7 cellular contexts compared by ENCODE assay signal in genomic region chr9:35791321-35791921, GRCh38. TPM values are rescaled to one million over a fixed set of nuclear protein-coding genes. Genes with fewer than 3 reads are reported as not detected.
DNase-seq lines count a peak whose midpoint lies in the region; ATAC-seq and TF ChIP-seq lines count a peak whose summit lies in the region.

NPR2 (plus strand) TSS chr9:35791591; CDS start chr9:35792409, 818 bp downstream.

- ATAC-seq in lower lobe of right lung (peak; percentile 48 to 56), GM18907 (IDR thresholded peaks at IDR 0.05; ENCODE audit: unreplicated experiment) (no peak)

- 2% methylated on average over 54 to 62 of the region's 62 CpGs for WGBS in ectodermal cell, 2 experiments
- 3 to 4% methylated on average over 5 to 57 of the region's 62 CpGs for WGBS in testis, 2 donors

- peak within 1 kb of the TSS; percentile 69 for H3K4me3 ChIP-seq in NT2/D1 (ENCODE audit: insufficient read length, low read depth)
- peak within 1 kb of the TSS; percentile 39 for H3K4me3 ChIP-seq in ectodermal cell (ENCODE audit: insufficient read depth, low read depth, low read length)
- peak within 1 kb of the TSS; percentile 58 for H3K4me3 ChIP-seq in lower lobe of right lung
- H3K4me3 ChIP-seq in testis: peak within 1 kb of the TSS; percentile 55 to 63
- no peak within 1 kb of the TSS for H3K4me3 ChIP-seq in SJCRH30

- peaks cover 4% of the 10 kb centered on the region for H3K4me1 ChIP-seq in NT2/D1 (ENCODE audit: insufficient read depth, insufficient read length)
- peaks cover 3% of the 10 kb centered on the region for H3K4me1 ChIP-seq in ectodermal cell (ENCODE audit: control insufficient read depth, insufficient read depth, low read length)
- H3K4me1 ChIP-seq in lower lobe of right lung: peaks cover 39% of the 10 kb centered on the region
- H3K4me1 ChIP-seq in testis: peaks cover 26% of the 10 kb centered on the region
- peaks cover 4% of the 10 kb centered on the region; the same call in 1 of the 2 replicates for H3K4me1 ChIP-seq in SJCRH30

- H3K9me3 ChIP-seq in NT2/D1 (ENCODE audit: insufficient read depth, low read length): no peaks in the 10 kb centered on the region
- no peaks in the 10 kb centered on the region for H3K9me3 ChIP-seq in ectodermal cell (ENCODE audit: control insufficient read depth, low read length)
- no peaks in the 10 kb centered on the region for H3K9me3 ChIP-seq in lower lobe of right lung
- no peaks in the 10 kb centered on the region for H3K9me3 ChIP-seq in testis
- H3K9me3 ChIP-seq in SJCRH30 (replicated peaks): no peaks in the 10 kb centered on the region

- H3K9ac ChIP-seq in NT2/D1 (ENCODE audit: insufficient read length, low read depth): peak within 1 kb of the TSS; percentile 80

- no peak for TF ChIP-seq POLR2A in testis (IDR thresholded peaks at IDR 0.05)

- TF ChIP-seq CTCF in lower lobe of right lung (IDR thresholded peaks at IDR 0.05): no peak
- no peak for TF ChIP-seq CTCF in testis (IDR thresholded peaks at IDR 0.05)

- peaks cover 9% of the 10 kb centered on the region for H3K27me3 ChIP-seq in NT2/D1 (ENCODE audit: insufficient read depth, insufficient read length)
- H3K27me3 ChIP-seq in ectodermal cell (ENCODE audit: control insufficient read depth, insufficient read depth, low read length, poor library complexity, severe bottlenecking): peaks cover 5% of the 10 kb centered on the region
- no peaks in the 10 kb centered on the region for H3K27me3 ChIP-seq in lower lobe of right lung (ENCODE audit: low read depth)
- no peaks in the 10 kb centered on the region for H3K27me3 ChIP-seq in testis
- no peaks in the 10 kb centered on the region for H3K27me3 ChIP-seq in SJCRH30

- H3K27ac ChIP-seq in ectodermal cell (ENCODE audit: insufficient read depth, low read depth, low read length, poor library complexity, severe bottlenecking) (peak within 1 kb of the TSS; percentile 5), lower lobe of right lung (peak within 1 kb of the TSS; percentile 74), testis (peak within 1 kb of the TSS; percentile 59 to 80), SJCRH30 (no peak within 1 kb of the TSS)

- intact Hi-C loops in lower lobe of right lung (cut with DNase I): no loop called here
- intact Hi-C loops in testis (cut with DNase I; ENCODE audit: low total_unique reads): no loop called here

- no peak for DNase-seq in NT2/D1 (ENCODE audit: low read depth, low spot score)
- no peak for DNase-seq in lower lobe of right lung
- DNase-seq in testis: peak; percentile 38
- DNase-seq in SW 1271 (lab: John Stamatoyannopoulos, UW): no peak
- no peak for DNase-seq in SJCRH30

- H3K36me3 ChIP-seq in NT2/D1 (ENCODE audit: insufficient read depth, insufficient read length, low read length) (no peaks in the 10 kb centered on the region), ectodermal cell (ENCODE audit: control insufficient read depth, insufficient read depth, low read length) (no peaks in the 10 kb centered on the region), lower lobe of right lung (peaks cover 2% of the 10 kb centered on the region), testis (ENCODE audit: low read depth, missing control alignments) (no peaks in the 10 kb centered on the region), SJCRH30 (no peaks in the 10 kb centered on the region)

RNA-seq across cellular contexts. Expression of gene NPR2, which starts in this region (rescaled TPM):
- polyA plus RNA-seq in ectodermal cell (2013, experiment 1 of 4): 21.4 TPM
- polyA plus RNA-seq in ectodermal cell (2013, experiment 2 of 4): 23.3 TPM
- polyA plus RNA-seq in ectodermal cell (2013, experiment 3 of 4): 22.5 TPM
- polyA plus RNA-seq in ectodermal cell (2013, experiment 4 of 4): 25.1 TPM
- total RNA-seq in lower lobe of right lung: 20.6 TPM
- total RNA-seq in testis: 10 to 100 TPM; 16.1 to 23.4 TPM
- polyA plus RNA-seq in testis (ENCODE audit: insufficient read depth, low read depth, low replicate concordance): 18.5 TPM
- 0.24 and 0.41 TPM in 2 replicates for total RNA-seq in SJCRH30 (2014; rRNA removed; shearing (Covaris generic))

Comparison
In these comparisons a context has a peak if more than half of its experiments do, and no peak if none do; other contexts are left out.
1. RNA of gene NPR2 (total RNA-seq): 16.1 to 23.4 TPM in testis and 20.6 TPM in lower lobe of right lung (single experiment); 0.24 to 0.41 TPM in SJCRH30; every median in the first group is over 10 times any median in the second.